Comparison of ENCODE assay signal across 17 cellular contexts in the genomic region with DNA sequence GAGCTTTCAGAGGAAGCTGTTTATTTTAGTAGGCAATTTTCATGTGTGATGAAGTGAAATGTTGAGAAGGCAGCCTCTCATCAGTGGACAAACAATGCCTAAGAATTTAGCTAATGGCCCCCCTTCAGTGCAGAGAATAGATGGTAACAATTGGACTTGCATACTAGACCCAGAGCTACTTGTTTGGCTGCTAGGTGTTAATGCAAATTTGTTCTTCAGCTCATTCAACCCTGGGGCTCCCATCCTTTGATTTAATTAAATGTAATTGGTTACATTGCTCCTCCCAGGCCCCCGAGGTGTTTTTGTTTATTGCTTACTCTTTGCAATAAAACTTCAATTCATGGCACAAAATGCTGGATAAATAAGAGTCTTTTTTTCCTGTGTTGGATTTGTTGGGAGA.
"Had no signal": no experiment of that assay in that cellular context is flagged by ENCODE, and none has a peak within 500 bp of the region (broad histone marks: within the 10 kb centered on the region; RNA-seq: fewer than 3 reads in every experiment).

No MANE protein-coding gene starts in this region.

- H3K36me3 ChIP-seq: prostate gland, spleen, transverse colon had no signal

- H3K4me1 ChIP-seq: body of pancreas, prostate gland had no signal

- DNase-seq: activated CD4-positive, alpha-beta T cell treated with anti-CD3 and anti-CD28 coated beads, Interleukin-2, amount 50 U/mL, for 4 hours; activated CD4-positive, CD25-positive, alpha-beta regulatory T cell treated with anti-CD3 and anti-CD28 coated beads, Interleukin-2, amount 50 U/mL, for 72 hours; activated T-cell treated with anti-CD3 and anti-CD28 coated beads, Interleukin-2, amount 50 U/mL, for 1 hour; body of pancreas; central memory CD4-positive, alpha-beta T cell; erythroblast; hippocampal formation; mucosa of descending colon; naive thymus-derived CD8-positive, alpha-beta T cell; spleen; stimulated activated CD4-positive, alpha-beta T cell treated with anti-CD3 and anti-CD28 coated beads, Interleukin-1b, Interleukin-23, amount 100 ng/mL, for 48 hours; stimulated activated naive CD4-positive, alpha-beta T cell; substantia nigra; transverse colon had no signal

- H3K27me3 ChIP-seq: body of pancreas, spleen, transverse colon had no signal

- H3K27ac ChIP-seq: body of pancreas, coronary artery, prostate gland, spleen, transverse colon had no signal

- H3K9me3 ChIP-seq: body of pancreas, mucosa of descending colon, prostate gland, spleen had no signal

- H3K4me3 ChIP-seq: body of pancreas, coronary artery, mucosa of descending colon, prostate gland, spleen, transverse colon had no signal

- ATAC-seq: body of pancreas; mucosa of descending colon; naive thymus-derived CD8-positive, alpha-beta T cell; sciatic nerve had no signal
